18 cellular contexts compared by ENCODE assay signal in the genomic region with DNA sequence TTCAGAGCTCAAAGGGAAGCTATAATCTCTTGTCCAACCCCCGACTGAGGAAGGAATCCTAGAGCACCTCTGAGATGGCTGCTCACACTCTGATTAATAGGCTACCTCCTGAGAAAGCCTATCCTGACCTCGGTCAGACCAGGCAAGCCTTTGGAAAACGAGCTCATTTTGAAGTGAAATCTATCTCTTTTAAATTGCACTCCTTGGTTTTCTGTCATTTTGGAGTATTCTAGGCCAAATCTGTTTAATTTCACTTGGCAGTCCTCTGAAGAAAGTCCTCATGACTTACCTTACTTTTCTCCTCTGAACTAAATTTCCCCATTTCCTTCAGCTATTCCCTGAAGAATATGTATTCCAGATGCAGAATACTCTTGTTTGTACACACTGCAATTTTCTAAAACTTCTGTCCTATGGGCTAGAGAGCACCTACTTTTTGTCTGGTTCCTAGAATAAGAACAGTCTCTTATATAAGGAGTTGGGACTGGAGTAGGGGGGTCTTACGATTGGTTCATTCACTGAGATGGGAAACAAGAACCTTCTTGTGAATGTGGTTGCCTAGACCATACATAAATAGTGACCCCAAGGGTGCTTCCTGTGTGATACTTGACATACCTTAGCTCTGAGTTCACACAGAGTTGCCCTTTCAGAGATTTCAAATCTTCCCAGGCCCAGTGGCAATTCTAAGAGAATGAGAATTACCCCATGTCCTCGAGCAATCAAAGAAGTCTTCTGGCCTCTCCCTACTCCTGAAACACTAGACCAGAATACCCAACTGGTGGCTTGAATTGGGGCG. TPM values are rescaled to one million over a fixed set of nuclear protein-coding genes. Genes with fewer than 3 reads are reported as not detected.
DNase-seq lines count a peak whose midpoint lies in the region; ATAC-seq and TF ChIP-seq lines count a peak whose summit lies in the region.
"Had no signal": no experiment of that assay in that cellular context is flagged by ENCODE, and none has a peak within 500 bp of the region (broad histone marks: within the 10 kb centered on the region; RNA-seq: fewer than 3 reads in every experiment).

No MANE protein-coding gene starts in this region.

- H2BK15ac ChIP-seq in mesenchymal stem cell (ENCODE audit: low read depth, poor library complexity, severe bottlenecking) = no peak overlapping the region

- H3K9me3 ChIP-seq in mesenchymal stem cell (ENCODE audit: control insufficient read depth, low read length) (peaks cover 2% of the 10 kb centered on the region), breast epithelium (no peaks in the 10 kb centered on the region)
- H3K9me3 ChIP-seq: Peyer's patch, stomach, upper lobe of right lung had no signal

- H4K8ac ChIP-seq in mesenchymal stem cell (ENCODE audit: low read length) = no peak overlapping the region

- CTCF ChIA-PET in HEK293T (lab: Yijun Ruan, JAX) = interaction anchor here (0.8 to 1.5 kb wide), 2 partner anchors 12 to 14 kb away, joined by 3 read pairs; no protein-coding TSS in a partner anchor

- no peak for TF ChIP-seq POLR2A in breast epithelium (IDR thresholded peaks at IDR 0.05)

- no peak overlapping the region for H3K4ac ChIP-seq in mesenchymal stem cell (ENCODE audit: low read depth in 1 of 2, low read length in 2 of 2)

- ATAC-seq in HG03175 (IDR thresholded peaks at IDR 0.05; ENCODE audit: unreplicated experiment) (peak; percentile 49), GM18511 (IDR thresholded peaks at IDR 0.05; ENCODE audit: unreplicated experiment) (no peak), HG02798 (IDR thresholded peaks at IDR 0.05; ENCODE audit: poor library complexity, unreplicated experiment) (no peak)
- ATAC-seq: SK-N-SH treated with all-trans-retinoic acid at 6 μM for 48 hours, upper lobe of right lung had no signal

- no peak overlapping the region for H2BK12ac ChIP-seq in mesenchymal stem cell (ENCODE audit: low read length in 2 of 2)

- no peak overlapping the region for H2AFZ ChIP-seq in mesenchymal stem cell (ENCODE audit: low read depth, low read length)

- H3K4me3 ChIP-seq in mesenchymal stem cell (ENCODE audit: insufficient read depth in 1 of 2, low read depth in 1 of 2, low read length in 2 of 2) = no peak overlapping the region
- H3K4me3 ChIP-seq in breast epithelium = no peak overlapping the region
- H3K4me3 ChIP-seq: Peyer's patch, stomach, upper lobe of right lung had no signal

- no peaks in the 10 kb centered on the region for H3K79me1 ChIP-seq in mesenchymal stem cell (replicated peaks; ENCODE audit: low read length, poor library complexity, severe bottlenecking)

- WGBS in mesenchymal stem cell = 64% methylated on average over 6 of the region's 6 CpGs

- TF ChIP-seq CTCF in breast epithelium (IDR thresholded peaks at IDR 0.05) = no peak

- H3K18ac ChIP-seq in mesenchymal stem cell (ENCODE audit: low read depth in 1 of 2, low read length in 2 of 2) = no peak overlapping the region

- H3K9ac ChIP-seq in mesenchymal stem cell (ENCODE audit: low read length) = no peak overlapping the region

- intact Hi-C loops in breast epithelium (cut with DNase I; ENCODE audit: low total_unique reads) = no loop called here

- no peak overlapping the region for H2BK5ac ChIP-seq in mesenchymal stem cell (ENCODE audit: low read depth, low read length, poor library complexity, severe bottlenecking)

- H3K27ac ChIP-seq in mesenchymal stem cell (ENCODE audit: low read length, poor library complexity, severe bottlenecking) (no peak overlapping the region), breast epithelium (no peak overlapping the region)
- H3K27ac ChIP-seq: Peyer's patch, stomach, upper lobe of right lung had no signal

- DNase-seq in EH (ENCODE audit: low read depth) (peak; percentile 84), amniotic epithelial cell (ENCODE audit: low read depth) (peak; percentile 33), mesenchymal stem cell (peak; percentile 37), breast epithelium (ENCODE audit: low spot score in 2 of 2) (no peak), HEK293T (ENCODE audit: extremely low spot score) (no peak)
- DNase-seq: Calu3; central memory CD4-positive, alpha-beta T cell; H7; NCI-H1436 treated with DMSO at 0.1 percent for 48 hours; nephron progenitor cell; Peyer's patch; stomach; T-helper 9 cell; upper lobe of right lung had no signal

- H2AK5ac ChIP-seq in mesenchymal stem cell (ENCODE audit: low read length, severe bottlenecking) = no peak overlapping the region

- H3K23ac ChIP-seq in mesenchymal stem cell (ENCODE audit: low read length in 2 of 2) = no peak overlapping the region

- H3K36me3 ChIP-seq in mesenchymal stem cell (ENCODE audit: control insufficient read depth in 1 of 2, insufficient read depth in 2 of 2, low read depth in 1 of 2, low read length in 2 of 2) (no peaks in the 10 kb centered on the region), breast epithelium (no peaks in the 10 kb centered on the region)
- H3K36me3 ChIP-seq: Peyer's patch, stomach, upper lobe of right lung had no signal

- H4K91ac ChIP-seq in mesenchymal stem cell (ENCODE audit: low read length) = no peak overlapping the region

- no peak overlapping the region for H3K4me2 ChIP-seq in mesenchymal stem cell (ENCODE audit: low read length, poor library complexity, severe bottlenecking)

- H3K14ac ChIP-seq in mesenchymal stem cell (ENCODE audit: low read length in 2 of 2) = no peak overlapping the region

- H3K4me1 ChIP-seq in mesenchymal stem cell (ENCODE audit: control insufficient read depth, insufficient read depth, low read depth, low read length) (no peaks in the 10 kb centered on the region), breast epithelium (no peaks in the 10 kb centered on the region)
- H3K4me1 ChIP-seq: Peyer's patch, upper lobe of right lung had no signal

- H3K27me3 ChIP-seq in mesenchymal stem cell (ENCODE audit: control insufficient read depth in 1 of 2, insufficient read depth in 1 of 2, low read length in 2 of 2) = peaks cover 0 to 8% of the 10 kb centered on the region in 2 experiments
- H3K27me3 ChIP-seq in breast epithelium = no peaks in the 10 kb centered on the region
- H3K27me3 ChIP-seq: Peyer's patch, stomach, upper lobe of right lung had no signal

- POLR2A ChIA-PET in HEK293T (lab: Yijun Ruan, JAX) = no interaction called here

- H2BK120ac ChIP-seq in mesenchymal stem cell (ENCODE audit: low read depth, low read length) = no peak overlapping the region

TF ChIP-seq in HEK293T, 16 proteins besides CTCF, POLR2A, EP300 and RAD21:
- TF ChIP-seq SUZ12 (IDR thresholded peaks at IDR 0.05) = no peak
- TF ChIP-seq FOXM1 (IDR thresholded peaks at IDR 0.05; ENCODE audit: borderline replicate concordance) = no peak
- TF ChIP-seq BHLHE40 (IDR thresholded peaks at IDR 0.05; ENCODE audit: borderline replicate concordance) = no peak

RNA-seq across cellular contexts. Expression of a gene that starts 31.9 kb away (rescaled TPM):
- 68.1 TPM for polyA plus RNA-seq in mesenchymal stem cell (2013, experiment 1 of 2)
- polyA plus RNA-seq in mesenchymal stem cell (2013, experiment 2 of 2) = 67.1 TPM
- 10 to 100 TPM; 48.2 to 62.3 (median 61.8) TPM for total RNA-seq in breast epithelium

Comparison
In these comparisons a context has a peak if more than half of its experiments do, and no peak if none do; other contexts are left out.
1. DNase-seq: peak in EH (single experiment), amniotic epithelial cell (single experiment) and mesenchymal stem cell (single experiment); none in breast epithelium (0 of 2) and HEK293T (single experiment).